ENCODE assay signal across 8 cellular contexts in the genomic region with DNA sequence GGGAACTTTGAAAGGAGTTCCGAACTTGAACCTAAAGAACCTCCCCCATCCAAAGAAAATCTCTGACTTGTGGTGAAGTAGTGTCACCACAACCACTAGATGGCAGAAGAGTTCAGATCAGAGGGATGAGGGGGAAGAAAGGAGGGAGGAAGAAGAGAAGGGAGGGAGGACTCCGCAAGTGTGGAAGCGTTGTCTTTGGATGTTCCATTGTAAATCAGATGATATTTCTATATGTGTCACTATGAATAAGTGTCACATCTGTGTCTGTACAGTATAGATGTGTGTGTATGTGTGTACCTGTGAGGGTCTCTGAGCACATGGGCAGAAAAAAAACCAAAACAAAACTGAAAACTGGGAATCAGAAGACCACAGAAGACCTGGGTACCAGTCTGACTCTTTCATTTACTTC. TPM values are rescaled to one million over a fixed set of nuclear protein-coding genes. Genes with fewer than 3 reads are reported as not detected.
DNase-seq lines count a peak whose midpoint lies in the region; ATAC-seq, FAIRE-seq and TF ChIP-seq lines count a peak whose summit lies in the region.

No MANE protein-coding gene starts in this region.

- H3K27me3 ChIP-seq in HL-60 (ENCODE audit: insufficient read depth, poor library complexity, severe bottlenecking), result no peaks in the 10 kb centered on the region

- peaks cover 17% of the 10 kb centered on the region for H3K4me1 Mint-ChIP-seq in activated CD4-positive, alpha-beta memory T cell treated with anti-CD3 and anti-CD28 coated beads, Interleukin-2, amount 10 ng/mL, durations not matched to agents 7 days and 5 days
- peaks cover 19% of the 10 kb centered on the region for H3K4me1 Mint-ChIP-seq in osteocyte (ENCODE audit: unreplicated experiment)

- H3K27ac Mint-ChIP-seq in activated CD4-positive, alpha-beta memory T cell treated with anti-CD3 and anti-CD28 coated beads, Interleukin-2, amount 10 ng/mL, durations not matched to agents 7 days and 5 days, result no peak overlapping the region
- no peak overlapping the region for H3K27ac Mint-ChIP-seq in osteocyte (ENCODE audit: unreplicated experiment)

- POLR2A ChIA-PET in activated CD4-positive, alpha-beta memory T cell treated with anti-CD3 and anti-CD28 coated beads, Interleukin-2, amount 10 ng/mL, durations not matched to agents 7 days and 5 days (lab: Charles Lee), result interaction anchor here (0.7 to 1.3 kb wide), 2 partner anchors 11 to 154 kb away, joined by 3 read pairs; a partner anchor contains a TSS

- DNase-seq in DMS79 (lab: John Stamatoyannopoulos, UW) (peak; percentile 18), HL-60 (ENCODE audit: low read depth in 1 of 2, low spot score in 1 of 2) (peak; percentile 47 to 64), NCI-H748 (lab: John Stamatoyannopoulos, UW; ENCODE audit: unreplicated experiment) (peak; percentile 66), frontal cortex (ENCODE audit: low spot score in 2 of 2) (peak; percentile 41 to 76), osteocyte (ENCODE audit: extremely low spot score, unreplicated experiment) (no peak)
- DNase-seq in activated CD4-positive, alpha-beta memory T cell treated with anti-CD3 and anti-CD28 coated beads, Interleukin-2, amount 10 ng/mL, durations not matched to agents 7 days and 5 days, result peak; percentile 40

- CTCF ChIA-PET in activated CD4-positive, alpha-beta memory T cell treated with anti-CD3 and anti-CD28 coated beads, Interleukin-2, amount 10 ng/mL, durations not matched to agents 7 days and 5 days (lab: Charles Lee), result interaction anchor here (0.7 to 7.7 kb wide), 16 partner anchors 10 to 230 kb away, joined by 3 to 63 read pairs (median 6); a partner anchor contains a TSS

- H3K27me3 Mint-ChIP-seq in activated CD4-positive, alpha-beta memory T cell treated with anti-CD3 and anti-CD28 coated beads, Interleukin-2, amount 10 ng/mL, durations not matched to agents 7 days and 5 days, result no peaks in the 10 kb centered on the region
- no peaks in the 10 kb centered on the region for H3K27me3 Mint-ChIP-seq in osteocyte (ENCODE audit: unreplicated experiment)

- FAIRE-seq in frontal cortex (lab: Jason Lieb, UNC), result peak; percentile 77

- TF ChIP-seq CTCF in HL-60 (IDR thresholded peaks at IDR 0.05; ENCODE audit: insufficient read depth, low read length) (peak; percentile 57), osteocyte (IDR thresholded peaks at IDR 0.05) (peak; percentile 85)

- no peaks in the 10 kb centered on the region for H3K36me3 Mint-ChIP-seq in activated CD4-positive, alpha-beta memory T cell treated with anti-CD3 and anti-CD28 coated beads, Interleukin-2, amount 10 ng/mL, durations not matched to agents 7 days and 5 days (ENCODE audit: low read depth)
- peaks cover 2% of the 10 kb centered on the region for H3K36me3 Mint-ChIP-seq in osteocyte (ENCODE audit: unreplicated experiment)

- no peaks in the 10 kb centered on the region for H3K9me3 Mint-ChIP-seq in activated CD4-positive, alpha-beta memory T cell treated with anti-CD3 and anti-CD28 coated beads, Interleukin-2, amount 10 ng/mL, durations not matched to agents 7 days and 5 days
- H3K9me3 Mint-ChIP-seq in osteocyte (ENCODE audit: unreplicated experiment), result no peaks in the 10 kb centered on the region

- no peak overlapping the region for H3K27ac ChIP-seq in HL-60 (replicated peaks)

- no peak overlapping the region for H3K4me3 ChIP-seq in HL-60 (replicated peaks; ENCODE audit: insufficient read depth, low read length)

- H3K4me3 Mint-ChIP-seq in activated CD4-positive, alpha-beta memory T cell treated with anti-CD3 and anti-CD28 coated beads, Interleukin-2, amount 10 ng/mL, durations not matched to agents 7 days and 5 days, result peak overlapping the region; percentile 38
- H3K4me3 Mint-ChIP-seq in osteocyte (ENCODE audit: unreplicated experiment), result peak overlapping the region; percentile 5

- ATAC-seq in GM18517 (IDR thresholded peaks at IDR 0.05; ENCODE audit: unreplicated experiment) (no peak), GM18502 (IDR thresholded peaks at IDR 0.05; ENCODE audit: poor library complexity, unreplicated experiment) (no peak)

RNA-seq across cellular contexts. Expression of a gene that starts 16.9 kb away (rescaled TPM):
- total RNA-seq in activated CD4-positive, alpha-beta memory T cell treated with anti-CD3 and anti-CD28 coated beads, Interleukin-2, amount 10 ng/mL, durations not matched to agents 7 days and 5 days, result 1 to 10 TPM; 5.8 to 9.3 TPM
- total RNA-seq in frontal cortex, result 1.6 TPM
- 14.8 and 17.2 TPM in 2 replicates for total RNA-seq in osteocyte

RNA-seq across cellular contexts. Expression of a gene that starts 27.8 kb away (rescaled TPM):
- total RNA-seq in activated CD4-positive, alpha-beta memory T cell treated with anti-CD3 and anti-CD28 coated beads, Interleukin-2, amount 10 ng/mL, durations not matched to agents 7 days and 5 days, result 10 to 100 TPM; 35.8 to 41.6 TPM
- total RNA-seq in frontal cortex (17.5 TPM), osteocyte (33.6 and 33.9 TPM in 2 replicates)
